ENCODE assay signal across 37 cellular contexts in the genomic region with DNA sequence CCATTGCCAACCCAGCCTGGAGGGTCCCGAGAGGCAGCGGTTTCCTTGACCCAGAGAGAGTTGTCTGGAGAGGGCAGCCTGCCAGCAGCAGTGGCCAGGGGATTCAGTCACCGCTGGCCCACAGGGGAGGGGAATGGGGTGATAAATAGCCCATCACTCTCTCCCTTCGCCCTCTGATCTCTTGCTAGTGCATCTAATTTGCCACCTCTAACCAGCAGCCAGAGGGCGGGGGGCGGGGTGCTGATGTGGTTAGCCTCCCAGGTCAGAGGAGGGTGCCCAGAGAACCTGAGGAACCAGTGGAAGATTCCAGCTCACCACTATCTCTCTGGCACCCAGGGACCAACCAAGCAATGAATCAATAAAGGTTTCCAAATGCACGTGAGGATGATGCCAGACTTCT. TPM values are rescaled to one million over a fixed set of nuclear protein-coding genes. Genes with fewer than 3 reads are reported as not detected.
"Had no signal": no experiment of that assay in that cellular context is flagged by ENCODE, and none has a peak within 500 bp of the region (broad histone marks: within the 10 kb centered on the region; RNA-seq: fewer than 3 reads in every experiment).

No MANE protein-coding gene starts in this region.

- H3K36me3 ChIP-seq: adrenal gland, breast epithelium, cardiac muscle cell, gastrocnemius medialis, heart left ventricle had no signal

- H3K9me3 ChIP-seq: adrenal gland, breast epithelium, gastrocnemius medialis, heart left ventricle had no signal

- H3K4me1 ChIP-seq: breast epithelium, gastrocnemius medialis, heart left ventricle had no signal

- H3K27me3 ChIP-seq: foreskin keratinocyte had no signal

- H3K27ac Mint-ChIP-seq: activated CD4-positive, alpha-beta memory T cell treated with anti-CD3 and anti-CD28 coated beads, Interleukin-2, amount 10 ng/mL, durations not matched to agents 7 days and 5 days; activated CD4-positive, alpha-beta T cell treated with anti-CD3 and anti-CD28 coated beads for 36 hours; activated CD4-positive, alpha-beta T cell treated with anti-CD3 and anti-CD28 coated beads, Interleukin-2, amount 10 ng/mL, durations not matched to agents 24 days and 14 days; activated CD8-positive, alpha-beta memory T cell treated with anti-CD3 and anti-CD28 coated beads, Interleukin-2, amount 10 ng/mL, durations not matched to agents 7 days and 5 days; activated naive CD4-positive, alpha-beta T cell treated with anti-CD3 and anti-CD28 coated beads for 36 hours; activated naive CD4-positive, alpha-beta T cell treated with anti-CD3 and anti-CD28 coated beads, Interleukin-2, amount 50 U/mL, for 24 hours; activated naive CD8-positive, alpha-beta T cell treated with anti-CD3 and anti-CD28 coated beads for 36 hours; activated naive CD8-positive, alpha-beta T cell treated with anti-CD3 and anti-CD28 coated beads, Interleukin-2, amount 50 U/mL, for 24 hours; activated T-helper 1 cell treated with anti-CD3 and anti-CD28 coated beads, Interleukin-12 subunit alpha, Interleukin-12 subunit beta, Interleukin-2, Interleukin-4 antibody, amounts not matched to agents 30 ng/mL and 10 ng/mL and 1 ng/mL, durations not matched to agents 14 hours and 24 hours and 36 hours; activated T-helper 2 cell treated with anti-CD3 and anti-CD28 coated beads, Interferon-gamma antibody, Interleukin-2, Interleukin-4, amounts not matched to agents 10 μg/mL and 5 μg/mL and 100 μg/mL, durations not matched to agents 14 hours and 24 hours and 36 hours; effector memory CD8-positive, alpha-beta T cell had no signal

- H3K36me3 Mint-ChIP-seq: activated CD8-positive, alpha-beta memory T cell treated with anti-CD3 and anti-CD28 coated beads, Interleukin-2, amount 10 ng/mL, durations not matched to agents 7 days and 5 days; activated naive CD4-positive, alpha-beta T cell treated with anti-CD3 and anti-CD28 coated beads, Interleukin-2, amount 50 U/mL, for 24 hours; activated naive CD8-positive, alpha-beta T cell treated with anti-CD3 and anti-CD28 coated beads for 36 hours; brain had no signal

- ATAC-seq: activated CD4-positive, alpha-beta T cell treated with anti-CD3 and anti-CD28 coated beads for 36 hours; activated CD8-positive, alpha-beta memory T cell treated with anti-CD3 and anti-CD28 coated beads, Interleukin-2, amount 10 ng/mL, durations not matched to agents 7 days and 5 days; activated naive CD8-positive, alpha-beta T cell treated with anti-CD3 and anti-CD28 coated beads, Interleukin-2, amount 50 U/mL, for 24 hours; effector memory CD8-positive, alpha-beta T cell; gastrocnemius medialis; heart left ventricle had no signal

- H3K9me3 Mint-ChIP-seq: activated CD4-positive, alpha-beta memory T cell treated with anti-CD3 and anti-CD28 coated beads, Interleukin-2, amount 10 ng/mL, durations not matched to agents 7 days and 5 days; activated CD4-positive, alpha-beta T cell treated with anti-CD3 and anti-CD28 coated beads, Interleukin-2, amount 10 ng/mL, durations not matched to agents 24 days and 14 days; activated naive CD4-positive, alpha-beta T cell treated with anti-CD3 and anti-CD28 coated beads for 36 hours; activated naive CD4-positive, alpha-beta T cell treated with anti-CD3 and anti-CD28 coated beads, Interleukin-2, amount 50 U/mL, for 24 hours; activated naive CD8-positive, alpha-beta T cell treated with anti-CD3 and anti-CD28 coated beads for 36 hours; activated naive CD8-positive, alpha-beta T cell treated with anti-CD3 and anti-CD28 coated beads, Interleukin-2, amount 50 U/mL, for 24 hours; activated T-helper 1 cell treated with anti-CD3 and anti-CD28 coated beads, Interleukin-12 subunit alpha, Interleukin-12 subunit beta, Interleukin-2, Interleukin-4 antibody, amounts not matched to agents 30 ng/mL and 10 ng/mL and 1 ng/mL, durations not matched to agents 14 hours and 24 hours and 36 hours; activated T-helper 2 cell treated with anti-CD3 and anti-CD28 coated beads, Interferon-gamma antibody, Interleukin-2, Interleukin-4, amounts not matched to agents 10 μg/mL and 5 μg/mL and 100 μg/mL, durations not matched to agents 14 hours and 24 hours and 36 hours; central memory CD8-positive, alpha-beta T cell; effector memory CD8-positive, alpha-beta T cell had no signal

- H3K4me3 ChIP-seq: adrenal gland, breast epithelium, cardiac muscle cell, gastrocnemius medialis, heart left ventricle had no signal

- DNase-seq: activated CD4-positive, alpha-beta memory T cell treated with anti-CD3 and anti-CD28 coated beads, Interleukin-2, amount 10 ng/mL, durations not matched to agents 7 days and 5 days; activated CD4-positive, alpha-beta T cell treated with anti-CD3 and anti-CD28 coated beads for 36 hours; activated CD4-positive, alpha-beta T cell treated with anti-CD3 and anti-CD28 coated beads, Interleukin-2, amount 10 ng/mL, durations not matched to agents 24 days and 14 days; activated CD4-positive, alpha-beta T cell treated with anti-CD3 and anti-CD28 coated beads, Interleukin-2, amount 50 U/mL, for 4 hours; activated CD4-positive, CD25-positive, alpha-beta regulatory T cell; activated CD4-positive, CD25-positive, alpha-beta regulatory T cell treated with anti-CD3 and anti-CD28 coated beads, Interleukin-2, amount 50 U/mL, for 72 hours; activated CD8-positive, alpha-beta memory T cell treated with anti-CD3 and anti-CD28 coated beads, Interleukin-2, amount 10 ng/mL, durations not matched to agents 7 days and 5 days; activated CD8-positive, alpha-beta memory T cell treated with anti-CD3 and anti-CD28 coated beads, Interleukin-2, amount 50 U/mL, for 4 hours; activated effector memory CD4-positive, alpha-beta T cell treated with anti-CD3 and anti-CD28 coated beads, Interleukin-2, amount 50 U/mL, for 16 hours; activated naive CD4-positive, alpha-beta T cell treated with anti-CD3 and anti-CD28 coated beads for 36 hours; activated naive CD8-positive, alpha-beta T cell treated with anti-CD3 and anti-CD28 coated beads for 36 hours; activated naive CD8-positive, alpha-beta T cell treated with anti-CD3 and anti-CD28 coated beads, Interleukin-2, amount 50 U/mL, for 24 hours; activated T-cell treated with anti-CD3 and anti-CD28 coated beads, Interleukin-2, amount 50 U/mL, for 1 hour; activated T-cell treated with anti-CD3 and anti-CD28 coated beads, Interleukin-2, amount 50 U/mL, for 48 hours; adrenal gland; amygdala; aorta; cortex of kidney; dermis blood vessel endothelial cell; effector CD4-positive, alpha-beta T cell; effector memory CD8-positive, alpha-beta T cell; gastrocnemius medialis; glutamatergic neuron; heart left ventricle; T-helper 2 cell had no signal

- H3K4me1 Mint-ChIP-seq: activated CD4-positive, alpha-beta T cell treated with anti-CD3 and anti-CD28 coated beads, Interleukin-2, amount 10 ng/mL, durations not matched to agents 24 days and 14 days; activated naive CD4-positive, alpha-beta T cell treated with anti-CD3 and anti-CD28 coated beads, Interleukin-2, amount 50 U/mL, for 24 hours; central memory CD8-positive, alpha-beta T cell had no signal

- H3K4me3 Mint-ChIP-seq: activated CD4-positive, alpha-beta memory T cell treated with anti-CD3 and anti-CD28 coated beads, Interleukin-2, amount 10 ng/mL, durations not matched to agents 7 days and 5 days; activated CD4-positive, alpha-beta T cell treated with anti-CD3 and anti-CD28 coated beads for 36 hours; activated CD4-positive, alpha-beta T cell treated with anti-CD3 and anti-CD28 coated beads, Interleukin-2, amount 10 ng/mL, durations not matched to agents 24 days and 14 days; activated CD8-positive, alpha-beta memory T cell treated with anti-CD3 and anti-CD28 coated beads, Interleukin-2, amount 10 ng/mL, durations not matched to agents 7 days and 5 days; activated naive CD4-positive, alpha-beta T cell treated with anti-CD3 and anti-CD28 coated beads for 36 hours; activated naive CD4-positive, alpha-beta T cell treated with anti-CD3 and anti-CD28 coated beads, Interleukin-2, amount 50 U/mL, for 24 hours; activated naive CD8-positive, alpha-beta T cell treated with anti-CD3 and anti-CD28 coated beads for 36 hours; activated naive CD8-positive, alpha-beta T cell treated with anti-CD3 and anti-CD28 coated beads, Interleukin-2, amount 50 U/mL, for 24 hours; activated T-helper 1 cell treated with anti-CD3 and anti-CD28 coated beads, Interleukin-12 subunit alpha, Interleukin-12 subunit beta, Interleukin-2, Interleukin-4 antibody, amounts not matched to agents 30 ng/mL and 10 ng/mL and 1 ng/mL, durations not matched to agents 14 hours and 24 hours and 36 hours; brain; central memory CD8-positive, alpha-beta T cell; effector memory CD8-positive, alpha-beta T cell had no signal

- H3K27ac ChIP-seq: adrenal gland, breast epithelium, cardiac muscle cell, foreskin keratinocyte, gastrocnemius medialis, heart left ventricle had no signal

- H3K27me3 Mint-ChIP-seq: activated CD4-positive, alpha-beta T cell treated with anti-CD3 and anti-CD28 coated beads, Interleukin-2, amount 10 ng/mL, durations not matched to agents 24 days and 14 days had no signal

RNA-seq across cellular contexts. Expression of a gene that starts 35.1 kb away (rescaled TPM):
- total RNA-seq: activated CD4-positive, alpha-beta memory T cell treated with anti-CD3 and anti-CD28 coated beads, Interleukin-2, amount 10 ng/mL, durations not matched to agents 7 days and 5 days; activated CD4-positive, alpha-beta T cell treated with anti-CD3 and anti-CD28 coated beads for 36 hours; activated CD4-positive, alpha-beta T cell treated with anti-CD3 and anti-CD28 coated beads, Interleukin-2, amount 10 ng/mL, durations not matched to agents 24 days and 14 days; activated CD8-positive, alpha-beta memory T cell treated with anti-CD3 and anti-CD28 coated beads for 36 hours; activated CD8-positive, alpha-beta memory T cell treated with anti-CD3 and anti-CD28 coated beads, Interleukin-2, amount 10 ng/mL, durations not matched to agents 7 days and 5 days; activated naive CD4-positive, alpha-beta T cell treated with anti-CD3 and anti-CD28 coated beads for 36 hours; activated naive CD8-positive, alpha-beta T cell treated with anti-CD3 and anti-CD28 coated beads for 36 hours; activated T-helper 1 cell treated with anti-CD3 and anti-CD28 coated beads, Interleukin-12 subunit alpha, Interleukin-12 subunit beta, Interleukin-2, Interleukin-4 antibody, amounts not matched to agents 30 ng/mL and 10 ng/mL and 1 ng/mL, durations not matched to agents 14 hours and 24 hours and 36 hours; activated T-helper 2 cell treated with anti-CD3 and anti-CD28 coated beads, Interferon-gamma antibody, Interleukin-2, Interleukin-4, amounts not matched to agents 10 μg/mL and 5 μg/mL and 100 μg/mL, durations not matched to agents 14 hours and 24 hours and 36 hours; aorta; dermis blood vessel endothelial cell; endothelial cell of umbilical vein; epithelial cell of proximal tubule; gastrocnemius medialis; heart left ventricle; T-helper 1 cell treated with Interleukin-12 subunit alpha and Interleukin-12 subunit beta and Interleukin-4 antibody, amounts not matched to agents 30 ng/mL and 1 ng/mL, for 36 hours had no signal
- polyA plus RNA-seq: aorta, cardiac muscle cell, endothelial cell of umbilical vein, heart left ventricle had no signal
